15 cellular contexts compared by ENCODE assay signal in genomic region chr21:45632897-45633260, GRCh38.
"Had no signal": no experiment of that assay in that cellular context is flagged by ENCODE, and none has a peak within 500 bp of the region (broad histone marks: within the 10 kb centered on the region; RNA-seq: fewer than 3 reads in every experiment).

No MANE protein-coding gene starts in this region.

- H3K9me3 Mint-ChIP-seq: activated T-helper 2 cell treated with anti-CD3 and anti-CD28 coated beads, Interferon-gamma antibody, Interleukin-2, Interleukin-4, amounts not matched to agents 10 μg/mL and 5 μg/mL and 100 μg/mL, durations not matched to agents 14 hours and 24 hours and 36 hours; natural killer cell had no signal

- H3K4me1 ChIP-seq: upper lobe of left lung had no signal

- ATAC-seq: left cardiac atrium, natural killer cell had no signal

- H3K27me3 ChIP-seq: upper lobe of left lung had no signal

- H3K27ac Mint-ChIP-seq: activated naive CD8-positive, alpha-beta T cell; activated T-helper 2 cell treated with anti-CD3 and anti-CD28 coated beads, Interferon-gamma antibody, Interleukin-2, Interleukin-4, amounts not matched to agents 10 μg/mL and 5 μg/mL and 100 μg/mL, durations not matched to agents 14 hours and 24 hours and 36 hours; natural killer cell had no signal

- H3K36me3 ChIP-seq: upper lobe of left lung had no signal

- H3K4me3 Mint-ChIP-seq: activated naive CD8-positive, alpha-beta T cell; natural killer cell had no signal

- H3K27ac ChIP-seq: upper lobe of left lung, VCaP had no signal

- H3K4me3 ChIP-seq: lung, mucosa of descending colon, upper lobe of left lung had no signal

- H3K36me3 Mint-ChIP-seq: activated naive CD8-positive, alpha-beta T cell; natural killer cell had no signal

- H3K27me3 Mint-ChIP-seq: activated naive CD8-positive, alpha-beta T cell had no signal

- DNase-seq: activated CD4-positive, alpha-beta T cell treated with anti-CD3 and anti-CD28 coated beads for 4 hours; activated T-cell treated with anti-CD3 and anti-CD28 coated beads for 4 hours; amygdala; left cardiac atrium; mucosa of descending colon; natural killer cell; nucleus accumbens; stimulated activated CD4-positive, alpha-beta T cell treated with anti-CD3 and anti-CD28 coated beads, Interleukin-12 subunit alpha, Interleukin-12 subunit beta, amount 100 ng/mL, for 4 hours; stimulated activated naive CD4-positive, alpha-beta T cell treated with Interleukin-2 at 50 U/mL for 16 hours; T-helper 1 cell had no signal

- H3K4me1 Mint-ChIP-seq: natural killer cell had no signal

- H3K9me3 ChIP-seq: mucosa of descending colon, upper lobe of left lung had no signal
